ENCODE assay signal across 1 cellular context in genomic region chr6:53300656-53301551, GRCh38.
TF ChIP-seq lines count a peak whose summit lies in the region.

No MANE protein-coding gene starts in this region.

TF ChIP-seq in A549, 52 proteins besides CTCF, POLR2A, EP300 and RAD21 (continued from another document):
- no peak for TF ChIP-seq HMGXB4 (CRISPR knock-in tag; IDR thresholded peaks at IDR 0.05; ENCODE audit: borderline replicate concordance)
- TF ChIP-seq JUN (IDR thresholded peaks at IDR 0.05), result no peak
